ENCODE assay signal across 17 cellular contexts in genomic region chr1:203592728-203593127, GRCh38. TPM values are rescaled to one million over a fixed set of nuclear protein-coding genes. Genes with fewer than 3 reads are reported as not detected.
DNase-seq lines count a peak whose midpoint lies in the region; ATAC-seq, FAIRE-seq and TF ChIP-seq lines count a peak whose summit lies in the region.
"Had no signal": no experiment of that assay in that cellular context is flagged by ENCODE, and none has a peak within 500 bp of the region (broad histone marks: within the 10 kb centered on the region; RNA-seq: fewer than 3 reads in every experiment).

No MANE protein-coding gene starts in this region.

- CTCF ChIA-PET in HepG2 (lab: Yijun Ruan, JAX; ENCODE audit: low intra/inter-chr PET ratio, low total read pairs), result interaction anchor here (2.0 kb wide), 1 partner anchor 109 kb away, joined by 15 read pairs; no protein-coding TSS in a partner anchor
- CTCF ChIA-PET in naive thymus-derived CD4-positive, alpha-beta T cell (lab: Charles Lee), result interaction anchor here (0.8 to 3.2 kb wide), 10 partner anchors 12 to 325 kb away, joined by 3 to 25 read pairs (median 6); partner anchors contain the start of gene ATP2B4

- no peak overlapping the region for H3K9ac ChIP-seq in HepG2 (ENCODE audit: insufficient read depth, low read depth, low read length)

- DNase-seq in right lobe of liver (no peak), HepG2 (ENCODE audit: low spot score) (no peak), esophagus squamous epithelium (lab: John Stamatoyannopoulos, UW) (no peak), uterus (no peak), activated gamma-delta T cell treated with Interleukin-2 at 50 U/mL for 16 hours (no peak), OCI-M1 (lab: John Stamatoyannopoulos, UW) (no peak)
- DNase-seq in naive thymus-derived CD4-positive, alpha-beta T cell, result no peak
- DNase-seq: activated CD4-positive, alpha-beta memory T cell treated with anti-CD3 and anti-CD28 coated beads, Interleukin-2, amount 10 ng/mL, durations not matched to agents 7 days and 5 days; GF-D8; HFFc6; mammary epithelial cell; NCI-H1930; SW 1271 had no signal

- POLR2A ChIA-PET in HepG2 (lab: Yijun Ruan, JAX), result no interaction called here
- POLR2A ChIA-PET in naive thymus-derived CD4-positive, alpha-beta T cell (lab: Charles Lee), result interaction anchor here (2.5 kb wide), 1 partner anchor 33 kb away, joined by 12 read pairs; the partner anchor contains the start of gene ATP2B4

- H3K27ac ChIP-seq in right lobe of liver, result no peak overlapping the region
- no peak overlapping the region for H3K27ac ChIP-seq in HepG2 (ENCODE audit: extremely low read length, insufficient read depth, low read length)
- peak overlapping the region in 3 of 4 donors; percentile 2 to 40 (median 16) for H3K27ac ChIP-seq in esophagus squamous epithelium
- H3K27ac ChIP-seq in naive thymus-derived CD4-positive, alpha-beta T cell (ENCODE audit: low read depth, low read length), result no peak overlapping the region
- peak overlapping the region; percentile 77 to 78 for H3K27ac ChIP-seq in uterus
- H3K27ac ChIP-seq: coronary artery, ovary had no signal

- FAIRE-seq in HepG2 (lab: Jason Lieb, UNC), result no peak

- TF ChIP-seq CTCF in right lobe of liver (IDR thresholded peaks at IDR 0.05), result no peak
- no peak for TF ChIP-seq CTCF in HepG2 (CRISPR knock-in tag; IDR thresholded peaks at IDR 0.05)
- no peak for TF ChIP-seq CTCF in esophagus squamous epithelium (IDR thresholded peaks at IDR 0.05)
- TF ChIP-seq CTCF in uterus (IDR thresholded peaks at IDR 0.05), result no peak

- peak overlapping the region in 1 of 9 donors; percentile 70 for H3K27ac Mint-ChIP-seq in naive thymus-derived CD4-positive, alpha-beta T cell
- H3K27ac Mint-ChIP-seq: activated CD4-positive, alpha-beta memory T cell treated with anti-CD3 and anti-CD28 coated beads, Interleukin-2, amount 10 ng/mL, durations not matched to agents 7 days and 5 days had no signal

- H2AFZ ChIP-seq in HepG2 (ENCODE audit: low read length), result no peak overlapping the region

- no peak overlapping the region for H3K4me2 ChIP-seq in HepG2 (ENCODE audit: low read depth, low read length)

- H3K27me3 ChIP-seq in right lobe of liver (no peaks in the 10 kb centered on the region), HepG2 (ENCODE audit: control insufficient read depth in 1 of 2, insufficient read depth in 2 of 2, low read length in 2 of 2) (no peaks in the 10 kb centered on the region; a peak in 1 of 5 replicates), esophagus squamous epithelium (no peaks in the 10 kb centered on the region), uterus (no peaks in the 10 kb centered on the region)
- no peaks in the 10 kb centered on the region for H3K27me3 ChIP-seq in naive thymus-derived CD4-positive, alpha-beta T cell (ENCODE audit: control insufficient read depth in 2 of 2, insufficient read depth in 2 of 2, low read length in 2 of 2)
- H3K27me3 ChIP-seq: ovary had no signal

- H3K4me3 Mint-ChIP-seq in naive thymus-derived CD4-positive, alpha-beta T cell, result no peak overlapping the region
- H3K4me3 Mint-ChIP-seq: activated CD4-positive, alpha-beta memory T cell treated with anti-CD3 and anti-CD28 coated beads, Interleukin-2, amount 10 ng/mL, durations not matched to agents 7 days and 5 days; activated T-helper 1 cell treated with anti-CD3 and anti-CD28 coated beads, Interleukin-12 subunit alpha, Interleukin-12 subunit beta, Interleukin-2, Interleukin-4 antibody, amounts not matched to agents 30 ng/mL and 10 ng/mL and 1 ng/mL, durations not matched to agents 14 hours and 24 hours and 36 hours; HFFc6 had no signal

- H3K79me2 ChIP-seq in HepG2 (ENCODE audit: insufficient read depth, low read length), result no peaks in the 10 kb centered on the region

- intact Hi-C loops in right lobe of liver (cut with DNase I) (no loop called here), HepG2 (cut with micrococcal nuclease; ENCODE audit: unreplicated experiment) (loop anchor here (1.0 kb wide), 1 partner anchor 110 kb away; no protein-coding TSS in a partner anchor), esophagus squamous epithelium (cut with DNase I) (no loop called here), uterus (cut with DNase I; ENCODE audit: low total_unique reads) (no loop called here)
- intact Hi-C loops in naive thymus-derived CD4-positive, alpha-beta T cell (cut with micrococcal nuclease), result loop anchor here (1.0 to 5.0 kb wide), 6 partner anchors 15 to 110 kb away; partner anchors contain the start of gene ATP2B4 (in 1 of the 2)

- H3K9me3 Mint-ChIP-seq in naive thymus-derived CD4-positive, alpha-beta T cell, result no peaks in the 10 kb centered on the region
- H3K9me3 Mint-ChIP-seq: activated CD4-positive, alpha-beta memory T cell treated with anti-CD3 and anti-CD28 coated beads, Interleukin-2, amount 10 ng/mL, durations not matched to agents 7 days and 5 days; activated T-helper 1 cell treated with anti-CD3 and anti-CD28 coated beads, Interleukin-12 subunit alpha, Interleukin-12 subunit beta, Interleukin-2, Interleukin-4 antibody, amounts not matched to agents 30 ng/mL and 10 ng/mL and 1 ng/mL, durations not matched to agents 14 hours and 24 hours and 36 hours; HFFc6 had no signal

- in situ Hi-C loops in HepG2 (cut with HindIII; ENCODE audit: extremely low pct_ligation_motif_present, low pct_unique_long_range_greater_than_20kb), result no loop called here

- TF ChIP-seq RAD21 in HepG2 (CRISPR knock-in tag; IDR thresholded peaks at IDR 0.05), result no peak

- no peaks in the 10 kb centered on the region for H3K36me3 Mint-ChIP-seq in naive thymus-derived CD4-positive, alpha-beta T cell

- H3K36me3 ChIP-seq in right lobe of liver, result no peaks in the 10 kb centered on the region
- H3K36me3 ChIP-seq in HepG2 (replicated peaks in 1 of 2; ENCODE audit: control insufficient read depth in 1 of 2, insufficient read depth in 2 of 2, low read length in 2 of 2), result no peaks in the 10 kb centered on the region
- no peaks in the 10 kb centered on the region for H3K36me3 ChIP-seq in esophagus squamous epithelium
- no peaks in the 10 kb centered on the region for H3K36me3 ChIP-seq in naive thymus-derived CD4-positive, alpha-beta T cell (ENCODE audit: control insufficient read depth in 2 of 3, insufficient read depth in 3 of 3, low read length in 3 of 3)
- H3K36me3 ChIP-seq in uterus, result no peaks in the 10 kb centered on the region
- H3K36me3 ChIP-seq: ovary had no signal

- peaks cover 0 to 23% (median 0%) of the 10 kb centered on the region in 7 donors for H3K4me1 Mint-ChIP-seq in naive thymus-derived CD4-positive, alpha-beta T cell

- H3K4me3 ChIP-seq in right lobe of liver, result no peak overlapping the region
- no peak overlapping the region for H3K4me3 ChIP-seq in HepG2 (replicated peaks in 1 of 3; ENCODE audit: insufficient read depth in 1 of 3, low read depth in 2 of 3, low read length in 3 of 3)
- no peak overlapping the region for H3K4me3 ChIP-seq in esophagus squamous epithelium
- H3K4me3 ChIP-seq in naive thymus-derived CD4-positive, alpha-beta T cell (ENCODE audit: low read length), result no peak overlapping the region
- H3K4me3 ChIP-seq in uterus, result no peak overlapping the region
- H3K4me3 ChIP-seq: coronary artery, ovary had no signal

- TF ChIP-seq EP300 in HepG2 (IDR thresholded peaks at IDR 0.05; ENCODE audit: low read depth in 2 of 2, low read length in 2 of 2), result no peak
- no peak for TF ChIP-seq EP300 in HepG2 (CRISPR knock-in tag; IDR thresholded peaks at IDR 0.05; ENCODE audit: borderline replicate concordance)

- no peaks in the 10 kb centered on the region for H4K20me1 ChIP-seq in HepG2 (ENCODE audit: insufficient read depth, low read length)

- no TSS peak for BruUV-seq in HepG2 (replicated peaks; lab: Mats Ljungman, UMichigan)

- H3K9me3 ChIP-seq in right lobe of liver (no peaks in the 10 kb centered on the region), HepG2 (ENCODE audit: low read length) (no peaks in the 10 kb centered on the region), esophagus squamous epithelium (no peaks in the 10 kb centered on the region), uterus (no peaks in the 10 kb centered on the region)
- H3K9me3 ChIP-seq in naive thymus-derived CD4-positive, alpha-beta T cell (ENCODE audit: control insufficient read depth in 2 of 3, low read length in 3 of 3), result no peaks in the 10 kb centered on the region
- H3K9me3 ChIP-seq: ovary had no signal

- ATAC-seq in right lobe of liver (peak in 3 of 4 donors; percentile 22 to 42 (median 38)), HepG2 (no peak), GM21723 (IDR thresholded peaks at IDR 0.05; ENCODE audit: unreplicated experiment) (no peak)
- peak; percentile 62 for ATAC-seq in naive thymus-derived CD4-positive, alpha-beta T cell

- H3K4me1 ChIP-seq in right lobe of liver (no peaks in the 10 kb centered on the region), HepG2 (ENCODE audit: insufficient read depth, low read length) (peaks cover 13% of the 10 kb centered on the region), esophagus squamous epithelium (peaks cover 0 to 22% (median 1%) of the 10 kb centered on the region in 3 donors), uterus (peaks cover 0 to 5% of the 10 kb centered on the region in 2 donors)
- no peaks in the 10 kb centered on the region for H3K4me1 ChIP-seq in naive thymus-derived CD4-positive, alpha-beta T cell (ENCODE audit: control insufficient read depth in 2 of 2, insufficient read depth in 2 of 2, low read length in 2 of 2)

- TF ChIP-seq POLR2A in right lobe of liver (IDR thresholded peaks at IDR 0.05) (no peak), HepG2 (IDR thresholded peaks at IDR 0.05; ENCODE audit: insufficient read depth in 1 of 2, low read depth in 2 of 2, low read length in 2 of 2) (no peak), esophagus squamous epithelium (IDR thresholded peaks at IDR 0.05) (no peak), uterus (IDR thresholded peaks at IDR 0.05) (no peak)

- WGBS in right lobe of liver (ENCODE audit: insufficient coverage, low coverage, low lambda C conversion rate, missing lambda C conversion rate), result 73% methylated on average over 5 of the region's 5 CpGs
- 57% methylated on average over 5 of the region's 5 CpGs for WGBS in HepG2 (ENCODE audit: low lambda C conversion rate)
- WGBS in esophagus squamous epithelium, 2 donors, result 76 to 84% methylated on average over 2 to 5 of the region's 5 CpGs

- H3K27me3 Mint-ChIP-seq in naive thymus-derived CD4-positive, alpha-beta T cell, result peaks cover 0 to 1% (median 0%) of the 10 kb centered on the region in 5 donors

RNA-seq across cellular contexts. Expression of gene ATP2B4, which starts 33.9 kb away (rescaled TPM):
- total RNA-seq in right lobe of liver (10 to 100 TPM in 4 of 6 experiments, 1 to 10 TPM in 2; 8.7 to 59.3 (median 23.3) TPM), HepG2 (2016; rRNA removed; fragmentation: Illumina TruSeq; extraction: Trizol) (6.2 and 12.4 TPM in 2 replicates), esophagus squamous epithelium (10 to 100 TPM; 23.7 to 58.9 (median 39.2) TPM), uterus (100 to 1,000 TPM in 3 of 4 donors, 10 to 100 TPM in 1; 82.6 to 464 (median 215) TPM)
- total RNA-seq in HepG2 (2016; cell fraction: cytosol; rRNA removed; fragmentation: Illumina TruSeq; extraction: Trizol; ENCODE audit: low read depth), result 1.7 TPM in 2 replicates
- 6.9 and 11.1 TPM in 2 replicates for total RNA-seq in HepG2 (2016; cell fraction: insoluble cytoplasmic fraction; rRNA removed; fragmentation: Illumina TruSeq; extraction: Trizol)
- 3.0 and 3.9 TPM in 2 replicates for total RNA-seq in HepG2 (2016; cell fraction: membrane; rRNA removed; fragmentation: Illumina TruSeq; extraction: Trizol)
- 19.3 and 20.7 TPM in 2 replicates for total RNA-seq in HepG2 (2016; cell fraction: nucleus; rRNA removed; fragmentation: Illumina TruSeq; extraction: Trizol)
- 9.0 and 9.9 TPM in 2 replicates for polyA plus RNA-seq in HepG2 (2011; rRNA removed)
- polyA plus RNA-seq in HepG2 (2011; cell fraction: cytosol; rRNA removed), result 5.2 and 7.5 TPM in 2 replicates
- polyA plus RNA-seq in HepG2 (2011; cell fraction: nucleus; rRNA removed), result 12.2 and 12.9 TPM in 2 replicates
- 6.8 and 9.0 TPM in 2 replicates for polyA plus RNA-seq in HepG2 (2012)
- 0.69 and 0.76 TPM in 2 replicates for polyA plus RNA-seq in HepG2 (2016; cell fraction: cytosol; fragmentation: Illumina TruSeq; extraction: Trizol; ENCODE audit: low read depth)
- polyA plus RNA-seq in HepG2 (2016; cell fraction: insoluble cytoplasmic fraction; fragmentation: Illumina TruSeq; extraction: Trizol; ENCODE audit: low read depth), result 3.5 and 4.1 TPM in 2 replicates
- polyA plus RNA-seq in HepG2 (2016; cell fraction: membrane; fragmentation: Illumina TruSeq; extraction: Trizol; ENCODE audit: low read depth), result 1.8 and 2.0 TPM in 2 replicates
- polyA plus RNA-seq in HepG2 (2016; cell fraction: nucleus; fragmentation: Illumina TruSeq; extraction: Trizol; ENCODE audit: insufficient read depth, low read depth), result 17.9 and 18.5 TPM in 2 replicates
- 32.7 and 131 TPM in 2 replicates for polyA minus RNA-seq in HepG2 (2011; rRNA and poly(A)+ RNA removed; ENCODE audit: low replicate concordance)
- polyA minus RNA-seq in HepG2 (2011; cell fraction: cytosol; rRNA and poly(A)+ RNA removed), result 14.0 and 16.7 TPM in 2 replicates
- polyA minus RNA-seq in HepG2 (2011; cell fraction: nucleus; rRNA and poly(A)+ RNA removed), result 14.4 and 22.9 TPM in 2 replicates
- 10 to 100 TPM; 29.8 to 84.0 (median 59.9) TPM for total RNA-seq in naive thymus-derived CD4-positive, alpha-beta T cell
- 10 to 100 TPM; 10.2 to 11.7 TPM for polyA plus RNA-seq in naive thymus-derived CD4-positive, alpha-beta T cell

Comparison
In these comparisons a context has a peak if more than half of its experiments do, and no peak if none do; other contexts are left out.
1. ATAC-seq: peak in right lobe of liver (3 of 4) and naive thymus-derived CD4-positive, alpha-beta T cell (single experiment); none in HepG2 (single experiment) and GM21723 (single experiment).
2. intact Hi-C loops: an anchor here in HepG2 (1.0 kb wide) and naive thymus-derived CD4-positive, alpha-beta T cell (1.0 to 5.0 kb wide); none called in right lobe of liver, esophagus squamous epithelium and uterus.
3. H3K27ac ChIP-seq: peak in esophagus squamous epithelium (3 of 4) and uterus (2 of 2); none in right lobe of liver (0 of 3), HepG2 (single experiment) and naive thymus-derived CD4-positive, alpha-beta T cell (single experiment).